ENCODE assay signal across 1 cellular context in the genomic region with DNA sequence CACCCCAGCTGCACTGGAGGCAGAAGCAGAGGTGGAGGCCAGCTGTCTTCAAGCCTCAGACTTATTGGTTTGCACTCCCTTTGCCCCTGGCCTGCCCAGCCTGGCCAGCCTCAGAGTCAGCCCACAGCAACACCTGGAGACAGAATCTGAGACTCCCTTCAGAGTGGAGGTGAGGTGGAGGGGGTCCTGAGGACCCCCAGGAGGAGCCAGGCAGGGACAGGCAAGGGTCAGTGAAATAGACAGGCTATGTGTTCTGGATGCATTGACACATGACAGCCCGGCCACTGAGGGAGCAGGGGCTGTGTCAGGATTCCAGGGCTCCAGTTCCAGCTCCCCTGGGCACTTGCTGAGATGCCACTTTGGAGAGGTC.
TF ChIP-seq lines count a peak whose summit lies in the region.

No MANE protein-coding gene starts in this region.

TF ChIP-seq in SK-N-SH, 30 proteins besides CTCF, POLR2A, EP300 and RAD21 (continued from another document):
- no peak for TF ChIP-seq USF2 (IDR thresholded peaks at IDR 0.05; ENCODE audit: borderline replicate concordance, low read depth, low read length)
- no peak for TF ChIP-seq USF1 (IDR thresholded peaks at IDR 0.05; ENCODE audit: borderline replicate concordance, low read depth)
